ENCODE assay signal across 11 cellular contexts in the genomic region with DNA sequence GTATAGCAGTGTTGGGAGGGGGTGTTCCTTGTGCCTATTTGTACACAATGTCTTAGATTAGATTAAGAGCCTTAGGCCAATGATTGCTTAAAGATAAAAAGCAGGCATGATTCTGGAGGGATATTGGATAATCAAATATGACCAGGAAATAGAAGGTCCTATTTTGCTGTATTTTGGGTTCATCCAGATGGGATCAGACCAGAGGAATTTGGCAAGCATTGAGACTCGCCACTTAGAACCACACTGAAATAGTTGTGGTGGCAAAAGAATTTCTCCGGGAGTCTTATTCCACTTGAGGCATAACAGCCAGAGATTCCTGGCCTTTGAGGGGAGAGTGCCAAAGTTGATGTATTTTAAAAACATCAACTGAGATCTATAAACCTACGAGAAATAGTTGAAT.
DNase-seq lines count a peak whose midpoint lies in the region; ATAC-seq and TF ChIP-seq lines count a peak whose summit lies in the region.
"Had no signal": no experiment of that assay in that cellular context is flagged by ENCODE, and none has a peak within 500 bp of the region (broad histone marks: within the 10 kb centered on the region; RNA-seq: fewer than 3 reads in every experiment).

No MANE protein-coding gene starts in this region.

- peaks cover 32% of the 10 kb centered on the region for H3K9me3 Mint-ChIP-seq in progenitor cell of endocrine pancreas (ENCODE audit: low read depth)

- H3K36me3 Mint-ChIP-seq in progenitor cell of endocrine pancreas (ENCODE audit: insufficient read depth): peaks cover 23% of the 10 kb centered on the region

- no peak for TF ChIP-seq CTCF in progenitor cell of endocrine pancreas (IDR thresholded peaks at IDR 0.05; ENCODE audit: unreplicated experiment)

- no peak overlapping the region for H3K4me3 Mint-ChIP-seq in progenitor cell of endocrine pancreas (ENCODE audit: low read depth)

- ATAC-seq in HG03432 (IDR thresholded peaks at IDR 0.05; ENCODE audit: unreplicated experiment) (no peak), HG02623 (IDR thresholded peaks at IDR 0.05; ENCODE audit: unreplicated experiment) (no peak)

- DNase-seq in HCEC 1CT (peak; percentile 98), amniotic epithelial cell (ENCODE audit: low read depth) (peak; percentile 98), iris pigment epithelial cell (ENCODE audit: low read depth) (peak; percentile 98), stromal cell of bone marrow (ENCODE audit: low read depth) (peak; percentile 94), progenitor cell of endocrine pancreas (ENCODE audit: low spot score, unreplicated experiment) (no peak), OCI-M2 (lab: John Stamatoyannopoulos, UW; ENCODE audit: unreplicated experiment) (no peak)
- DNase-seq: activated naive CD4-positive, alpha-beta T cell treated with Interleukin-2 at 50 U/mL for 16 hours; stimulated activated CD4-positive, alpha-beta T cell treated with anti-CD3 and anti-CD28 coated beads, Interleukin-15, amount 100 ng/mL, for 24 hours; T-helper 2 cell had no signal

- H3K4me1 Mint-ChIP-seq in progenitor cell of endocrine pancreas (ENCODE audit: low read depth): peaks cover 20% of the 10 kb centered on the region

- H3K27me3 Mint-ChIP-seq in progenitor cell of endocrine pancreas: no peaks in the 10 kb centered on the region

- H3K27ac Mint-ChIP-seq in progenitor cell of endocrine pancreas: no peak overlapping the region

Comparison
In these comparisons a context has a peak if more than half of its experiments do, and no peak if none do; other contexts are left out.
1. DNase-seq: peak in HCEC 1CT (single experiment), amniotic epithelial cell (single experiment), iris pigment epithelial cell (single experiment) and stromal cell of bone marrow (single experiment); none in progenitor cell of endocrine pancreas (single experiment) and OCI-M2 (single experiment).